In the genomic region with DNA sequence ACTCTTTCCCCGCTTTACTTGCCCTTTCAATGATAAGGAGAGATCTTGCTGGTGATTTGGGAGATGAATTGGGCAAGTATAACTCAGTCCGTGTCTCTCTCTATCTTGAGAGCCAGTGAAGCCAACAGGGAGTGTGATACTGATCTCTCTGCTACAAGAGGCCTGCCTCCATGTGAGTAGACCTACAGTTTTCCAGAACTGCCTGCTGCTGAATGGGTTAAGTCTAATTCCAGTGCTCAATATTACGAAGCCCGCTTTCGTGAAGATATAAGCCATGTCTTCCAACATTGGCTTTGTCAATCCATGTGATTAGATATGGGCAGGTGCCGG, we compare ENCODE assay signal across 11 cellular contexts.
"Had no signal": no experiment of that assay in that cellular context is flagged by ENCODE, and none has a peak within 500 bp of the region (broad histone marks: within the 10 kb centered on the region; RNA-seq: fewer than 3 reads in every experiment).

No MANE protein-coding gene starts in this region.

- H3K36me3 ChIP-seq: gastroesophageal sphincter, heart left ventricle, left ventricle myocardium inferior, pancreas had no signal

- H3K9me3 Mint-ChIP-seq: activated CD4-positive, alpha-beta memory T cell treated with anti-CD3 and anti-CD28 coated beads for 36 hours; activated T-helper 1 cell treated with anti-CD3 and anti-CD28 coated beads, Interleukin-12 subunit alpha, Interleukin-12 subunit beta, Interleukin-2, Interleukin-4 antibody, amounts not matched to agents 30 ng/mL and 10 ng/mL and 1 ng/mL, durations not matched to agents 14 hours and 24 hours and 36 hours; stimulated activated naive B cell treated with anti-CD40 and anti-IgM and Interleukin-4, amounts not matched to agents 10 μg/mL and 1 μg/mL and 100 μg/mL, for 72 hours had no signal

- H3K4me1 ChIP-seq: pancreas had no signal

- H3K27me3 ChIP-seq: gastroesophageal sphincter, heart left ventricle, pancreas had no signal

- H3K27ac Mint-ChIP-seq: activated CD4-positive, alpha-beta memory T cell treated with anti-CD3 and anti-CD28 coated beads for 36 hours; activated CD4-positive, alpha-beta T cell treated with anti-CD3 and anti-CD28 coated beads for 36 hours; activated naive CD8-positive, alpha-beta T cell; activated T-helper 1 cell treated with anti-CD3 and anti-CD28 coated beads, Interleukin-12 subunit alpha, Interleukin-12 subunit beta, Interleukin-2, Interleukin-4 antibody, amounts not matched to agents 30 ng/mL and 10 ng/mL and 1 ng/mL, durations not matched to agents 14 hours and 24 hours and 36 hours; naive thymus-derived CD8-positive, alpha-beta T cell; stimulated activated naive B cell treated with anti-CD40 and anti-IgM and Interleukin-4, amounts not matched to agents 10 μg/mL and 1 μg/mL and 100 μg/mL, for 72 hours had no signal

- H3K36me3 Mint-ChIP-seq: activated CD4-positive, alpha-beta memory T cell treated with anti-CD3 and anti-CD28 coated beads for 36 hours had no signal

- H3K27ac ChIP-seq: left ventricle myocardium inferior, pancreas had no signal

- H3K9me3 ChIP-seq: heart left ventricle, pancreas had no signal

- H3K4me3 Mint-ChIP-seq: activated CD4-positive, alpha-beta memory T cell treated with anti-CD3 and anti-CD28 coated beads for 36 hours; activated CD4-positive, alpha-beta T cell treated with anti-CD3 and anti-CD28 coated beads for 36 hours; activated naive CD8-positive, alpha-beta T cell; activated T-helper 1 cell treated with anti-CD3 and anti-CD28 coated beads, Interleukin-12 subunit alpha, Interleukin-12 subunit beta, Interleukin-2, Interleukin-4 antibody, amounts not matched to agents 30 ng/mL and 10 ng/mL and 1 ng/mL, durations not matched to agents 14 hours and 24 hours and 36 hours; stimulated activated naive B cell treated with anti-CD40 and anti-IgM and Interleukin-4, amounts not matched to agents 10 μg/mL and 1 μg/mL and 100 μg/mL, for 72 hours had no signal

- DNase-seq: activated CD4-positive, alpha-beta memory T cell treated with anti-CD3 and anti-CD28 coated beads for 36 hours; activated CD4-positive, alpha-beta T cell treated with anti-CD3 and anti-CD28 coated beads for 36 hours; activated T-cell treated with anti-CD3 and anti-CD28 coated beads for 4 hours; heart left ventricle; left ventricle myocardium inferior; naive thymus-derived CD8-positive, alpha-beta T cell; pancreas; stimulated activated naive B cell treated with anti-CD40 and anti-IgM and Interleukin-4, amounts not matched to agents 10 μg/mL and 1 μg/mL and 100 μg/mL, for 72 hours had no signal

- H3K4me3 ChIP-seq: gastroesophageal sphincter, heart left ventricle, left ventricle myocardium inferior, pancreas had no signal
